Comparison of ENCODE assay signal across 8 cellular contexts in genomic region chr5:171484460-171484899, GRCh38.
DNase-seq lines count a peak whose midpoint lies in the region; ATAC-seq and TF ChIP-seq lines count a peak whose summit lies in the region.

No MANE protein-coding gene starts in this region.

- H3K4me1 Mint-ChIP-seq in activated T-cell treated with anti-CD3 and anti-CD28 coated beads, Interleukin-2, amount 50 U/mL, for 72 hours (ENCODE audit: low read depth), result no peaks in the 10 kb centered on the region

- WGBS in heart right ventricle, 2 donors, result 41 to 59% methylated on average over 7 of the region's 7 CpGs

- no peak overlapping the region for H3K27ac Mint-ChIP-seq in activated T-cell treated with anti-CD3 and anti-CD28 coated beads, Interleukin-2, amount 50 U/mL, for 72 hours

- no peaks in the 10 kb centered on the region for H3K9me3 ChIP-seq in heart right ventricle

- H3K27me3 ChIP-seq in heart right ventricle, result no peaks in the 10 kb centered on the region

- H3K27ac ChIP-seq in heart right ventricle, result peak overlapping the region in 3 of 10 donors; percentile 62 to 78 (median 69)

- intact Hi-C loops in heart right ventricle (cut with DNase I), result loop anchor here in 4 of 10 donors (5.0 to 10.0 kb wide), 5 partner anchors 57 to 420 kb away; partner anchors contain the start of gene FGF18 (in 1 of the 4)

- no peak overlapping the region for H3K4me3 Mint-ChIP-seq in activated T-cell treated with anti-CD3 and anti-CD28 coated beads, Interleukin-2, amount 50 U/mL, for 72 hours

- no peak for DNase-seq in GM12864 (ENCODE audit: low read depth)
- DNase-seq in NCI-H69 (lab: John Stamatoyannopoulos, UW), result peak; percentile 33
- peak; percentile 41 to 56 for DNase-seq in activated T-cell treated with anti-CD3 and anti-CD28 coated beads, Interleukin-2, amount 50 U/mL, for 72 hours
- no peak for DNase-seq in heart right ventricle
- DNase-seq in stimulated activated CD4-positive, alpha-beta T cell treated with anti-CD3 and anti-CD28 coated beads, Interleukin-2, amount 100 ng/mL, for 4 hours (ENCODE audit: low read depth), result peak; percentile 14
- DNase-seq in NCI-H510A (lab: John Stamatoyannopoulos, UW), result no peak

- no peaks in the 10 kb centered on the region for H3K36me3 Mint-ChIP-seq in activated T-cell treated with anti-CD3 and anti-CD28 coated beads, Interleukin-2, amount 50 U/mL, for 72 hours (ENCODE audit: insufficient read depth in 2 of 2)

- peaks cover 0 to 16% (median 9%) of the 10 kb centered on the region in 9 donors for H3K4me1 ChIP-seq in heart right ventricle

- H3K27me3 Mint-ChIP-seq in activated T-cell treated with anti-CD3 and anti-CD28 coated beads, Interleukin-2, amount 50 U/mL, for 72 hours (ENCODE audit: low read depth), result peaks cover 30% of the 10 kb centered on the region

- H3K36me3 ChIP-seq in heart right ventricle, result no peaks in the 10 kb centered on the region

- H3K9me3 Mint-ChIP-seq in activated T-cell treated with anti-CD3 and anti-CD28 coated beads, Interleukin-2, amount 50 U/mL, for 72 hours, result no peaks in the 10 kb centered on the region

- TF ChIP-seq CTCF in GM12864 (IDR thresholded peaks at IDR 0.05; ENCODE audit: low read depth, low read length, missing control alignments) (peak; percentile 77), heart right ventricle (IDR thresholded peaks at IDR 0.05) (peak; percentile 46 to 79 (median 69))

- peak; percentile 44 to 47 for ATAC-seq in activated T-cell treated with anti-CD3 and anti-CD28 coated beads, Interleukin-2, amount 50 U/mL, for 72 hours (replicated peaks in 1 of 2)
- ATAC-seq in heart right ventricle, result peak in 6 of 8 donors; percentile 27 to 54 (median 41)
- no peak for ATAC-seq in GM21423 (IDR thresholded peaks at IDR 0.05; ENCODE audit: unreplicated experiment)
- no peak for ATAC-seq in GM18511 (IDR thresholded peaks at IDR 0.05; ENCODE audit: unreplicated experiment)

- H3K4me3 ChIP-seq in GM12864 (ENCODE audit: low read depth, low read length) (no peak overlapping the region), heart right ventricle (no peak overlapping the region)

Comparison
In these comparisons a context has a peak if more than half of its experiments do, and no peak if none do; other contexts are left out.
1. DNase-seq: peak in NCI-H69 (single experiment), activated T-cell treated with anti-CD3 and anti-CD28 coated beads, Interleukin-2, amount 50 U/mL, for 72 hours (2 of 2) and stimulated activated CD4-positive, alpha-beta T cell treated with anti-CD3 and anti-CD28 coated beads, Interleukin-2, amount 100 ng/mL, for 4 hours (single experiment); none in GM12864 (single experiment), heart right ventricle (0 of 2) and NCI-H510A (single experiment).
2. ATAC-seq: peak in activated T-cell treated with anti-CD3 and anti-CD28 coated beads, Interleukin-2, amount 50 U/mL, for 72 hours (2 of 2) and heart right ventricle (6 of 8); none in GM21423 (single experiment) and GM18511 (single experiment).